ENCODE assay signal across 1 cellular context in the genomic region with DNA sequence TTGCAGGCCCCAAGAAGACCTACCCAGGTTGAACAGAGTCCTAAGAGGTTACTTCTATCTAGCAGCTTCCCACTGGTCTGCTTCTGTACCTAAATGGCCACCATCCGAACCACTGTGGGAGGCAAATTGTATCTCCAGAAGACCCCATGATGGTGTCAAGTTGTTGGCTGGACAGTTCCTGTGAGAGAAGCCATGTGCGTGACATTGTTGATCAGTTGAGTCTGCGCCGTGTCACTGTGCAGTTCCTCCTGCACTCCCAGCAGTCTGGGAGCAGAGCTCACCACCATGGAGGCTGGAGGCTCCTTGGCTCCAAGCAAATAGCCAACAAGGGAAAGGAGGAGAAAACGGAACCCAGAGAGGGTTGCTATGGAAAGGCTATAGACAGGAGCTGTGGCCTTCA.
TF ChIP-seq lines count a peak whose summit lies in the region.

No MANE protein-coding gene starts in this region.

TF ChIP-seq in HepG2, 621 proteins besides CTCF, POLR2A, EP300 and RAD21:
- TF ChIP-seq EED (CRISPR knock-in tag; IDR thresholded peaks at IDR 0.05) (no peak), ZNF724P (CRISPR knock-in tag; IDR thresholded peaks at IDR 0.05; ENCODE audit: borderline replicate concordance) (no peak), JDP2 (CRISPR knock-in tag; IDR thresholded peaks at IDR 0.05; ENCODE audit: borderline replicate concordance) (no peak), NFKBIZ (CRISPR knock-in tag; IDR thresholded peaks at IDR 0.05) (no peak), MTF2 (CRISPR knock-in tag; IDR thresholded peaks at IDR 0.05; ENCODE audit: borderline replicate concordance) (no peak), DMAP1 (CRISPR knock-in tag; IDR thresholded peaks at IDR 0.05) (no peak), ZNF674 (CRISPR knock-in tag; IDR thresholded peaks at IDR 0.05; ENCODE audit: low read depth) (no peak), REPIN1 (CRISPR knock-in tag; IDR thresholded peaks at IDR 0.05; ENCODE audit: borderline replicate concordance, low read depth) (no peak), EHMT2 (IDR thresholded peaks at IDR 0.05; ENCODE audit: borderline replicate concordance, low read depth, low read length) (no peak), ZNF224 (CRISPR knock-in tag; IDR thresholded peaks at IDR 0.05) (no peak), ELF1 (CRISPR knock-in tag; IDR thresholded peaks at IDR 0.05) (no peak), ADNP (CRISPR knock-in tag; IDR thresholded peaks at IDR 0.05) (no peak), ZNF570 (CRISPR knock-in tag; IDR thresholded peaks at IDR 0.05; ENCODE audit: borderline replicate concordance) (no peak), ZMYM3 (CRISPR knock-in tag; IDR thresholded peaks at IDR 0.05) (no peak), JARID2 (CRISPR knock-in tag; IDR thresholded peaks at IDR 0.05; ENCODE audit: insufficient replicate concordance) (no peak), ARNTL (CRISPR knock-in tag; IDR thresholded peaks at IDR 0.05) (no peak)
- TF ChIP-seq, protein P1, sequence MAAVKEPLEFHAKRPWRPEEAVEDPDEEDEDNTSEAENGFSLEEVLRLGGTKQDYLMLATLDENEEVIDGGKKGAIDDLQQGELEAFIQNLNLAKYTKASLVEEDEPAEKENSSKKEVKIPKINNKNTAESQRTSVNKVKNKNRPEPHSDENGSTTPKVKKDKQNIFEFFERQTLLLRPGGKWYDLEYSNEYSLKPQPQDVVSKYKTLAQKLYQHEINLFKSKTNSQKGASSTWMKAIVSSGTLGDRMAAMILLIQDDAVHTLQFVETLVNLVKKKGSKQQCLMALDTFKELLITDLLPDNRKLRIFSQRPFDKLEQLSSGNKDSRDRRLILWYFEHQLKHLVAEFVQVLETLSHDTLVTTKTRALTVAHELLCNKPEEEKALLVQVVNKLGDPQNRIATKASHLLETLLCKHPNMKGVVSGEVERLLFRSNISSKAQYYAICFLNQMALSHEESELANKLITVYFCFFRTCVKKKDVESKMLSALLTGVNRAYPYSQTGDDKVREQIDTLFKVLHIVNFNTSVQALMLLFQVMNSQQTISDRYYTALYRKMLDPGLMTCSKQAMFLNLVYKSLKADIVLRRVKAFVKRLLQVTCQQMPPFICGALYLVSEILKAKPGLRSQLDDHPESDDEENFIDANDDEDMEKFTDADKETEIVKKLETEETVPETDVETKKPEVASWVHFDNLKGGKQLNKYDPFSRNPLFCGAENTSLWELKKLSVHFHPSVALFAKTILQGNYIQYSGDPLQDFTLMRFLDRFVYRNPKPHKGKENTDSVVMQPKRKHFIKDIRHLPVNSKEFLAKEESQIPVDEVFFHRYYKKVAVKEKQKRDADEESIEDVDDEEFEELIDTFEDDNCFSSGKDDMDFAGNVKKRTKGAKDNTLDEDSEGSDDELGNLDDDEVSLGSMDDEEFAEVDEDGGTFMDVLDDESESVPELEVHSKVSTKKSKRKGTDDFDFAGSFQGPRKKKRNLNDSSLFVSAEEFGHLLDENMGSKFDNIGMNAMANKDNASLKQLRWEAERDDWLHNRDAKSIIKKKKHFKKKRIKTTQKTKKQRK (IDR thresholded peaks at IDR 0.05; ENCODE audit: low read length): no peak
- TF ChIP-seq, protein P2, sequence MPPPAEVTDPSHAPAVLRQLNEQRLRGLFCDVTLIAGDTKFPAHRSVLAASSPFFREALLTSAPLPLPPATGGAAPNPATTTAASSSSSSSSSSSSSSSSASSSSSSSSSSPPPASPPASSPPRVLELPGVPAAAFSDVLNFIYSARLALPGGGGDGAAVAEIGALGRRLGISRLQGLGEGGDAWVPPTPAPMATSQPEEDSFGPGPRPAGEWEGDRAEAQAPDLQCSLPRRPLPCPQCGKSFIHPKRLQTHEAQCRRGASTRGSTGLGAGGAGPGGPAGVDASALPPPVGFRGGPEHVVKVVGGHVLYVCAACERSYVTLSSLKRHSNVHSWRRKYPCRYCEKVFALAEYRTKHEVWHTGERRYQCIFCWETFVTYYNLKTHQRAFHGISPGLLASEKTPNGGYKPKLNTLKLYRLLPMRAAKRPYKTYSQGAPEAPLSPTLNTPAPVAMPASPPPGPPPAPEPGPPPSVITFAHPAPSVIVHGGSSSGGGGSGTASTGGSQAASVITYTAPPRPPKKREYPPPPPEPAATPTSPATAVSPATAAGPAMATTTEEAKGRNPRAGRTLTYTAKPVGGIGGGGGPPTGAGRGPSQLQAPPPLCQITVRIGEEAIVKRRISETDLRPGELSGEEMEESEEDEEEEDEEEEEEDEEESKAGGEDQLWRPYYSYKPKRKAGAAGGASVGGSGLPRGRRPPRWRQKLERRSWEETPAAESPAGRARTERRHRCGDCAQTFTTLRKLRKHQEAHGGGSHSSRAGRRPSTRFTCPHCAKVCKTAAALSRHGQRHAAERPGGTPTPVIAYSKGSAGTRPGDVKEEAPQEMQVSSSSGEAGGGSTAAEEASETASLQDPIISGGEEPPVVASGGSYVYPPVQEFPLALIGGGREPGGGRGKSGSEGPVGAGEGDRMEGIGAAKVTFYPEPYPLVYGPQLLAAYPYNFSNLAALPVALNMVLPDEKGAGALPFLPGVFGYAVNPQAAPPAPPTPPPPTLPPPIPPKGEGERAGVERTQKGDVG (CRISPR knock-in tag; IDR thresholded peaks at IDR 0.05; ENCODE audit: borderline replicate concordance): no peak
- TF ChIP-seq, protein P3, sequence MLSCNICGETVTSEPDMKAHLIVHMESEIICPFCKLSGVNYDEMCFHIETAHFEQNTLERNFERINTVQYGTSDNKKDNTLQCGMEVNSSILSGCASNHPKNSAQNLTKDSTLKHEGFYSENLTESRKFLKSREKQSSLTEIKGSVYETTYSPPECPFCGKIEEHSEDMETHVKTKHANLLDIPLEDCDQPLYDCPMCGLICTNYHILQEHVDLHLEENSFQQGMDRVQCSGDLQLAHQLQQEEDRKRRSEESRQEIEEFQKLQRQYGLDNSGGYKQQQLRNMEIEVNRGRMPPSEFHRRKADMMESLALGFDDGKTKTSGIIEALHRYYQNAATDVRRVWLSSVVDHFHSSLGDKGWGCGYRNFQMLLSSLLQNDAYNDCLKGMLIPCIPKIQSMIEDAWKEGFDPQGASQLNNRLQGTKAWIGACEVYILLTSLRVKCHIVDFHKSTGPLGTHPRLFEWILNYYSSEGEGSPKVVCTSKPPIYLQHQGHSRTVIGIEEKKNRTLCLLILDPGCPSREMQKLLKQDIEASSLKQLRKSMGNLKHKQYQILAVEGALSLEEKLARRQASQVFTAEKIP (CRISPR knock-in tag; IDR thresholded peaks at IDR 0.05; ENCODE audit: borderline replicate concordance): no peak
